ENCODE assay signal across 9 cellular contexts in the genomic region with DNA sequence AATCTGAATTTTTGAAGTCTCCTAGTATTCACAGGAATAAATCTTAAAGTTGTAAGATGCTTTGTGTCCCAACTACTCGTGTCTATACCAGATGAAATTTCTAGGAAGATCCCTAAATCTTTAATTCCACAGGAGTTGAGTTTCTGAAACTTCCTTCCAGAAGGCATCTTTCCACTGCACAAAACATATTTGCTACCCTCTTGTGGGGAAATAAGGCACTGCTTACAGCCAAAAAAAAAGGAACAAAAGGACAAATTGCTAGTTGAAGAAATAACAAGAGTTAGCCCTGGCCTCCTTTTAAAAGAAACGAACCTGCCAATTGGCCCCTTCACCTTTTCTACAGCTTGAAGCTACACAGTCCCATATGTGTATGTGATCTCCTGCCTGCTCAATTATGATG. TPM values are rescaled to one million over a fixed set of nuclear protein-coding genes. Genes with fewer than 3 reads are reported as not detected.
DNase-seq lines count a peak whose midpoint lies in the region; ATAC-seq and TF ChIP-seq lines count a peak whose summit lies in the region.
"Had no signal": no experiment of that assay in that cellular context is flagged by ENCODE, and none has a peak within 500 bp of the region (broad histone marks: within the 10 kb centered on the region; RNA-seq: fewer than 3 reads in every experiment).

No MANE protein-coding gene starts in this region.

- H3K27me3 Mint-ChIP-seq in WTC11 (ENCODE audit: low read depth) = no peaks in the 10 kb centered on the region

- no peak overlapping the region for H3K4me3 ChIP-seq in HL-60 (replicated peaks; ENCODE audit: insufficient read depth, low read length)
- H3K4me3 ChIP-seq in liver (ENCODE audit: low read depth in 1 of 3, low read length in 3 of 3) = no peak overlapping the region

- peak; percentile 52 to 70 for TF ChIP-seq RAD21 in liver (IDR thresholded peaks at IDR 0.05)

- H3K4me1 Mint-ChIP-seq in WTC11 = peaks cover 7% of the 10 kb centered on the region; the same call in 1 of the 2 replicates
- H3K4me1 Mint-ChIP-seq: naive B cell had no signal

- H3K4me1 ChIP-seq in liver (ENCODE audit: control insufficient read depth in 4 of 4, insufficient read depth in 4 of 4, low read length in 3 of 4) = no peaks in the 10 kb centered on the region

- ATAC-seq in WTC11 (peak; percentile 56), GM21360 (IDR thresholded peaks at IDR 0.05; ENCODE audit: unreplicated experiment) (no peak), GM18519 (IDR thresholded peaks at IDR 0.05; ENCODE audit: low FRiP score, unreplicated experiment) (no peak)

- CTCF ChIA-PET in WTC11 (lab: Charles Lee) = interaction anchor here (1.0 to 2.1 kb wide), 6 partner anchors 15 to 1940 kb away, joined by 3 to 12 read pairs (median 4); partner anchors contain the start of gene TAFA4

- no peak overlapping the region for H3K9ac ChIP-seq in liver (ENCODE audit: low read depth in 1 of 2, low read length in 2 of 2)

- H3K9me3 ChIP-seq in liver (ENCODE audit: control insufficient read depth in 4 of 4, low read length in 3 of 4) = no peaks in the 10 kb centered on the region

- TF ChIP-seq CTCF in C4-2B (conservative IDR thresholded peaks at IDR 0.05) (peak; percentile 64), HL-60 (IDR thresholded peaks at IDR 0.05; ENCODE audit: insufficient read depth, low read length) (peak; percentile 55), WTC11 (IDR thresholded peaks at IDR 0.05) (peak; percentile 36; the same call in 1 of the 2 replicates), liver (IDR thresholded peaks at IDR 0.05; ENCODE audit: low read depth, low read length, missing input control) (peak; percentile 55)

- H3K36me3 ChIP-seq in liver (ENCODE audit: control insufficient read depth in 4 of 4, insufficient read depth in 3 of 4, low read depth in 1 of 4, low read length in 3 of 4) = no peaks in the 10 kb centered on the region

- POLR2A ChIA-PET in WTC11 (lab: Charles Lee) = no interaction called here

- 0 out of 2 replicates have a peak overlapping the region, but pooled peaks have one; percentile 14 for H3K27ac Mint-ChIP-seq in WTC11
- H3K27ac Mint-ChIP-seq: naive B cell had no signal

- WGBS in liver = 13% methylated on average over 2 of the region's 2 CpGs

- peaks cover 8% of the 10 kb centered on the region for H3K36me3 Mint-ChIP-seq in WTC11

- H3K27ac ChIP-seq in C4-2B (no peak overlapping the region), HL-60 (replicated peaks) (no peak overlapping the region), liver (ENCODE audit: low read depth in 1 of 2, low read length in 2 of 2) (no peak overlapping the region)

- peaks cover 10% of the 10 kb centered on the region for H3K9me3 Mint-ChIP-seq in WTC11

- H3K27me3 ChIP-seq in HL-60 (ENCODE audit: insufficient read depth, poor library complexity, severe bottlenecking) (peaks cover 2% of the 10 kb centered on the region), liver (ENCODE audit: control insufficient read depth in 4 of 4, insufficient read depth in 4 of 4, low read length in 3 of 4) (peaks cover 0 to 3% (median 0%) of the 10 kb centered on the region in 4 donors)

- DNase-seq in HL-60 (ENCODE audit: low read depth in 1 of 2, low spot score in 1 of 2) (no peak), WTC11 (ENCODE audit: low spot score) (no peak), ecto neural progenitor cell (ENCODE audit: low spot score) (no peak)
- no peak for DNase-seq in stimulated activated CD8-positive, alpha-beta memory T cell treated with anti-CD3 and anti-CD28 coated beads, Interleukin-4, amount 100 ng/mL, for 48 hours
- DNase-seq: naive B cell had no signal

- H3K4me3 Mint-ChIP-seq in WTC11 = no peak overlapping the region
- H3K4me3 Mint-ChIP-seq: naive B cell had no signal

TF ChIP-seq in WTC11, 78 proteins besides CTCF, POLR2A, EP300 and RAD21 (continues in another document):
- TF ChIP-seq RORB (CRISPR knock-in tag; IDR thresholded peaks at IDR 0.05) (no peak), NFYB (CRISPR knock-in tag; conservative IDR thresholded peaks at IDR 0.05; ENCODE audit: low read depth) (no peak), ZNF317 (CRISPR knock-in tag; IDR thresholded peaks at IDR 0.05; ENCODE audit: borderline replicate concordance, low read depth) (no peak), ZBTB43 (CRISPR knock-in tag; IDR thresholded peaks at IDR 0.05) (no peak), FOXK1 (CRISPR knock-in tag; IDR thresholded peaks at IDR 0.05) (no peak), ATF2 (CRISPR knock-in tag; IDR thresholded peaks at IDR 0.05; ENCODE audit: borderline replicate concordance, low read depth) (no peak), EMX1 (CRISPR knock-in tag; IDR thresholded peaks at IDR 0.05) (no peak), ZNF219 (CRISPR knock-in tag; IDR thresholded peaks at IDR 0.05; ENCODE audit: borderline replicate concordance) (no peak)

TF ChIP-seq in liver, 16 proteins besides CTCF, POLR2A, EP300 and RAD21:
- TF ChIP-seq, protein P1, sequence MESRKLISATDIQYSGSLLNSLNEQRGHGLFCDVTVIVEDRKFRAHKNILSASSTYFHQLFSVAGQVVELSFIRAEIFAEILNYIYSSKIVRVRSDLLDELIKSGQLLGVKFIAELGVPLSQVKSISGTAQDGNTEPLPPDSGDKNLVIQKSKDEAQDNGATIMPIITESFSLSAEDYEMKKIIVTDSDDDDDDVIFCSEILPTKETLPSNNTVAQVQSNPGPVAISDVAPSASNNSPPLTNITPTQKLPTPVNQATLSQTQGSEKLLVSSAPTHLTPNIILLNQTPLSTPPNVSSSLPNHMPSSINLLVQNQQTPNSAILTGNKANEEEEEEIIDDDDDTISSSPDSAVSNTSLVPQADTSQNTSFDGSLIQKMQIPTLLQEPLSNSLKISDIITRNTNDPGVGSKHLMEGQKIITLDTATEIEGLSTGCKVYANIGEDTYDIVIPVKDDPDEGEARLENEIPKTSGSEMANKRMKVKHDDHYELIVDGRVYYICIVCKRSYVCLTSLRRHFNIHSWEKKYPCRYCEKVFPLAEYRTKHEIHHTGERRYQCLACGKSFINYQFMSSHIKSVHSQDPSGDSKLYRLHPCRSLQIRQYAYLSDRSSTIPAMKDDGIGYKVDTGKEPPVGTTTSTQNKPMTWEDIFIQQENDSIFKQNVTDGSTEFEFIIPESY (IDR thresholded peaks at IDR 0.05) = no peak
- no peak for TF ChIP-seq HNF4A (conservative IDR thresholded peaks at IDR 0.05)
- TF ChIP-seq JUND (IDR thresholded peaks at IDR 0.05) = no peak
- TF ChIP-seq EGR1 (IDR thresholded peaks at IDR 0.05; ENCODE audit: low read depth in 2 of 2) = no peak
- TF ChIP-seq ATF3 (IDR thresholded peaks at IDR 0.05) = no peak
- TF ChIP-seq NR2F2 (IDR thresholded peaks at IDR 0.05) = no peak
- no peak for TF ChIP-seq TAF1 (conservative IDR thresholded peaks at IDR 0.05)
- no peak for TF ChIP-seq MAX (IDR thresholded peaks at IDR 0.05)
- no peak for TF ChIP-seq RXRA (IDR thresholded peaks at IDR 0.05)
- no peak for TF ChIP-seq REST (IDR thresholded peaks at IDR 0.05)
- TF ChIP-seq HNF4G (IDR thresholded peaks at IDR 0.05) = no peak
- TF ChIP-seq GABPA (IDR thresholded peaks at IDR 0.05 in 1 of 2, conservative IDR thresholded peaks at IDR 0.05 in 1 of 2) = no peak
- TF ChIP-seq FOXA1 (IDR thresholded peaks at IDR 0.05) = no peak
- no peak for TF ChIP-seq YY1 (IDR thresholded peaks at IDR 0.05)
- no peak for TF ChIP-seq FOXA2 (IDR thresholded peaks at IDR 0.05)
- no peak for TF ChIP-seq SP1 (IDR thresholded peaks at IDR 0.05)

RNA-seq across cellular contexts. Expression of gene TAFA4, which starts 54.0 kb away (rescaled TPM):
- 4.2 to 6.6 TPM (median 6.3 TPM) in 3 replicates for total RNA-seq in WTC11 (2021)
- under 1 TPM in 1 of 2 donors, not detected in 1; 0.70 TPM for total RNA-seq in liver
- under 1 TPM in 1 of 2 donors, not detected in 1; 0.02 TPM for polyA plus RNA-seq in liver
